ENCODE assay signal across 10 cellular contexts in genomic region chrX:55008571-55009358, GRCh38. TPM values are rescaled to one million over a fixed set of nuclear protein-coding genes. Genes with fewer than 3 reads are reported as not detected.
A peak's percentile ranks its signal among the peaks of the same experiment; 100 is the strongest.
DNase-seq lines count a peak whose midpoint lies in the region; ATAC-seq, FAIRE-seq and TF ChIP-seq lines count a peak whose summit lies in the region.
"Had no signal": no experiment of that assay in that cellular context is flagged by ENCODE, and none has a peak within 500 bp of the region (broad histone marks: within the 10 kb centered on the region; RNA-seq: fewer than 3 reads in every experiment).

No MANE protein-coding gene starts in this region.

- H2BK5ac ChIP-seq in neuronal stem cell (ENCODE audit: low read length): no peak overlapping the region

- H3K27ac ChIP-seq in esophagus (ENCODE audit: low read depth in 2 of 2, low read length in 1 of 2) (peak overlapping the region; percentile 39 to 57), gastrocnemius medialis (peak overlapping the region; percentile 69 to 75 (median 72)), neuronal stem cell (replicated peaks; ENCODE audit: low read length) (no peak overlapping the region), adrenal gland (peak overlapping the region in 1 of 5 donors; percentile 54)

- H3K27me3 ChIP-seq in esophagus (ENCODE audit: control insufficient read depth in 1 of 2, insufficient read depth in 2 of 2, low read length in 2 of 2): no peaks in the 10 kb centered on the region
- no peaks in the 10 kb centered on the region for H3K27me3 ChIP-seq in gastrocnemius medialis
- no peaks in the 10 kb centered on the region for H3K27me3 ChIP-seq in neuronal stem cell (ENCODE audit: control insufficient read depth in 3 of 3, insufficient read depth in 3 of 3, low read depth in 1 of 3, low read length in 3 of 3)
- no peaks in the 10 kb centered on the region for H3K27me3 ChIP-seq in adrenal gland

- intact Hi-C loops in gastrocnemius medialis (cut with DNase I; ENCODE audit: low total_unique reads): no loop called here
- intact Hi-C loops in adrenal gland (cut with DNase I): no loop called here

- ATAC-seq in gastrocnemius medialis (peak; percentile 87 to 89), HG03039 (IDR thresholded peaks at IDR 0.05; ENCODE audit: unreplicated experiment) (no peak)

- no peak overlapping the region for H2BK15ac ChIP-seq in neuronal stem cell (ENCODE audit: low read length)

- peaks cover 3 to 10% of the 10 kb centered on the region in 2 donors for H3K4me1 ChIP-seq in esophagus (ENCODE audit: control insufficient read depth in 2 of 2, insufficient read depth in 2 of 2, low read length in 1 of 2)
- H3K4me1 ChIP-seq in gastrocnemius medialis: peaks cover 0 to 5% of the 10 kb centered on the region in 2 donors
- no peaks in the 10 kb centered on the region for H3K4me1 ChIP-seq in neuronal stem cell (ENCODE audit: control insufficient read depth in 2 of 2, insufficient read depth in 1 of 2, low read depth in 1 of 2, low read length in 2 of 2)
- H3K4me1 ChIP-seq in adrenal gland (replicated peaks in 1 of 2): no peaks in the 10 kb centered on the region

- H3K18ac ChIP-seq in neuronal stem cell (ENCODE audit: low read length): no peak overlapping the region

- no peak overlapping the region for H4K91ac ChIP-seq in neuronal stem cell (ENCODE audit: low read depth, low read length, poor library complexity)

- H3K4me2 ChIP-seq in neuronal stem cell (ENCODE audit: insufficient read depth, low read length, poor library complexity, severe bottlenecking): no peak overlapping the region

- in situ Hi-C loops in gastrocnemius medialis (cut with MboI; ENCODE audit: low sequenced_read_pairs in 4 of 4): loop anchor here in 1 of 4 donors (25.0 kb wide), 1 partner anchor 371 kb away; no protein-coding TSS in a partner anchor

- peak; percentile 26 for FAIRE-seq in GM18507 (lab: Jason Lieb, UNC)
- FAIRE-seq: frontal cortex had no signal

- H3K23ac ChIP-seq in neuronal stem cell (ENCODE audit: low read depth, low read length, poor library complexity): no peak overlapping the region

- no peak for TF ChIP-seq POLR2A in gastrocnemius medialis (IDR thresholded peaks at IDR 0.05)
- TF ChIP-seq POLR2A in adrenal gland (IDR thresholded peaks at IDR 0.05): no peak

- H3K79me1 ChIP-seq in neuronal stem cell (ENCODE audit: low read depth, low read length): no peaks in the 10 kb centered on the region

- no peak overlapping the region for H4K8ac ChIP-seq in neuronal stem cell (ENCODE audit: low read depth, low read length)

- H3K9me3 ChIP-seq in esophagus (ENCODE audit: control insufficient read depth in 2 of 2, insufficient read depth in 1 of 2, low read depth in 1 of 2, low read length in 1 of 2) (no peaks in the 10 kb centered on the region), gastrocnemius medialis (no peaks in the 10 kb centered on the region), neuronal stem cell (replicated peaks in 1 of 2; ENCODE audit: control insufficient read depth in 2 of 2, insufficient read depth in 1 of 2, low read depth in 1 of 2, low read length in 2 of 2) (no peaks in the 10 kb centered on the region), adrenal gland (replicated peaks in 1 of 3) (no peaks in the 10 kb centered on the region)

- no peak overlapping the region for H2AFZ ChIP-seq in neuronal stem cell (ENCODE audit: low read length)

- 39 to 53% methylated on average over 9 of the region's 9 CpGs for WGBS in esophagus, 2 donors
- WGBS in neuronal stem cell (ENCODE audit: extremely low coverage in 2 of 2, insufficient read length in 2 of 2, insufficient replicate concordance in 1 of 2), 2 donors: no CpG with 5 or more reads among the region's 9 CpGs
- 49 to 69% (median 68%) methylated on average over 3 to 9 of the region's 9 CpGs for WGBS in adrenal gland, 4 donors

- DNase-seq in GM18507 (ENCODE audit: extremely low spot score, insufficient read length, low read depth) (no peak), NOMO-1 treated with DMSO at 0.1 percent for 48 hours (lab: John Stamatoyannopoulos, UW; ENCODE audit: unreplicated experiment) (peak; percentile 55), gastrocnemius medialis (peak; percentile 24 to 65), neuronal stem cell (ENCODE audit: low spot score) (no peak), NCI-H82 treated with DMSO at 0.1 percent for 48 hours (lab: John Stamatoyannopoulos, UW; ENCODE audit: unreplicated experiment) (no peak), adrenal gland (no peak)
- DNase-seq: NCI-H1436 treated with DMSO at 0.1 percent for 48 hours had no signal

- H3K14ac ChIP-seq in neuronal stem cell (ENCODE audit: low read length): no peak overlapping the region

- peaks cover 0 to 5% of the 10 kb centered on the region in 2 donors for H3K36me3 ChIP-seq in esophagus (ENCODE audit: control insufficient read depth in 2 of 2, insufficient read depth in 2 of 2, low read length in 1 of 2)
- peaks cover 0 to 14% of the 10 kb centered on the region in 2 donors for H3K36me3 ChIP-seq in gastrocnemius medialis
- H3K36me3 ChIP-seq in neuronal stem cell (replicated peaks in 1 of 2; ENCODE audit: control insufficient read depth in 2 of 2, insufficient read depth in 2 of 2, low read length in 2 of 2): peaks cover 14 to 33% of the 10 kb centered on the region in 2 donors
- H3K36me3 ChIP-seq in adrenal gland (replicated peaks in 1 of 2): no peaks in the 10 kb centered on the region

- H3K4me3 ChIP-seq in esophagus (ENCODE audit: low read depth in 1 of 2, low read length in 2 of 2): no peak overlapping the region
- H3K4me3 ChIP-seq in gastrocnemius medialis: no peak overlapping the region
- H3K4me3 ChIP-seq in neuronal stem cell (ENCODE audit: low read length in 2 of 2): no peak overlapping the region
- H3K4me3 ChIP-seq in adrenal gland: no peak overlapping the region

- H3K4ac ChIP-seq in neuronal stem cell (ENCODE audit: low read length): no peak overlapping the region

- no peak overlapping the region for H2BK120ac ChIP-seq in neuronal stem cell (ENCODE audit: low read depth, low read length)

- H2BK12ac ChIP-seq in neuronal stem cell (ENCODE audit: low read length): no peak overlapping the region

- TF ChIP-seq CTCF in gastrocnemius medialis (IDR thresholded peaks at IDR 0.05 in 4 of 5, conservative IDR thresholded peaks at IDR 0.05 in 1 of 5): no peak
- TF ChIP-seq CTCF in adrenal gland (IDR thresholded peaks at IDR 0.05): no peak

- H3K9ac ChIP-seq in neuronal stem cell (ENCODE audit: low read depth, low read length, poor library complexity): no peak overlapping the region

- no peak overlapping the region for H2AK5ac ChIP-seq in neuronal stem cell (ENCODE audit: low read depth, low read length)

RNA-seq across cellular contexts. Expression of gene APEX2, which starts 8.6 kb away (rescaled TPM):
- polyA plus RNA-seq in esophagus: 10 to 100 TPM in 1 of 2 donors, 1 to 10 TPM in 1; 6.6 to 14.3 TPM
- total RNA-seq in gastrocnemius medialis: 10 to 100 TPM in 1 of 4 donors, 1 to 10 TPM in 3; 8.3 to 17.2 (median 8.8) TPM
- 7.7 TPM for polyA plus RNA-seq in neuronal stem cell (2013, experiment 1 of 2)
- 8.0 TPM for polyA plus RNA-seq in neuronal stem cell (2013, experiment 2 of 2)
- 10 to 100 TPM; 11.7 to 16.8 (median 14.6) TPM for total RNA-seq in adrenal gland
- polyA plus RNA-seq in adrenal gland: 10 to 100 TPM in 1 of 3 donors, 1 to 10 TPM in 2; 7.1 to 16.2 (median 7.2) TPM

RNA-seq across cellular contexts. Expression of gene PFKFB1, which starts 14.8 kb away (rescaled TPM):
- polyA plus RNA-seq in esophagus (under 1 TPM; 0.11 to 0.26 TPM), adrenal gland (1 to 10 TPM in 2 of 3 donors, under 1 TPM in 1; 0.38 to 4.1 (median 1.7) TPM)
- total RNA-seq in gastrocnemius medialis (10 to 100 TPM in 2 of 4 donors, 1 to 10 TPM in 2; 4.3 to 40.1 (median 13.9) TPM), adrenal gland (under 1 TPM in 5 of 8 donors, not detected in 3; 0.25 to 0.94 (median 0.41) TPM)
- polyA plus RNA-seq in neuronal stem cell (2013, experiment 1 of 2): 0.49 TPM
- 0.33 TPM for polyA plus RNA-seq in neuronal stem cell (2013, experiment 2 of 2)

RNA-seq across cellular contexts. Expression of gene ALAS2, which starts 22.0 kb away (rescaled TPM):
- polyA plus RNA-seq in esophagus (not detected), adrenal gland (under 1 TPM in 1 of 3 donors, not detected in 2; 0.07 TPM)
- total RNA-seq in gastrocnemius medialis (1 to 10 TPM in 1 of 4 donors, under 1 TPM in 1, not detected in 2; 0.58 to 2.2 TPM), adrenal gland (1 to 10 TPM in 2 of 8 donors, not detected in 6; 1.3 to 3.7 TPM)
- 0.06 TPM for polyA plus RNA-seq in neuronal stem cell (2013, experiment 1 of 2)
- polyA plus RNA-seq in neuronal stem cell (2013, experiment 2 of 2): 0.08 TPM

Comparison
In these comparisons a context has a peak if more than half of its experiments do, and no peak if none do; other contexts are left out.
1. DNase-seq: peak in NOMO-1 treated with DMSO at 0.1 percent for 48 hours (single experiment) and gastrocnemius medialis (2 of 2); none in GM18507 (single experiment), neuronal stem cell (single experiment), NCI-H82 treated with DMSO at 0.1 percent for 48 hours (single experiment) and adrenal gland (0 of 7).